8 cellular contexts compared by ENCODE assay signal in genomic region chr4:1309261-1310010, GRCh38. TPM values are rescaled to one million over a fixed set of nuclear protein-coding genes. Genes with fewer than 3 reads are reported as not detected.
DNase-seq lines count a peak whose midpoint lies in the region; ATAC-seq and TF ChIP-seq lines count a peak whose summit lies in the region.

No MANE protein-coding gene starts in this region.

- H3K36me3 ChIP-seq in ascending aorta (peaks cover 19 to 26% of the 10 kb centered on the region in 2 donors), left ventricle myocardium inferior (peaks cover 24% of the 10 kb centered on the region), ovary (no peaks in the 10 kb centered on the region), tibial artery (peaks cover 16 to 36% (median 22%) of the 10 kb centered on the region in 3 donors)

- no peaks in the 10 kb centered on the region for H3K27me3 Mint-ChIP-seq in T-cell

- TF ChIP-seq EP300 in ovary (IDR thresholded peaks at IDR 0.05) = no peak

- H3K27me3 ChIP-seq in ascending aorta (no peaks in the 10 kb centered on the region), left ventricle myocardium inferior (ENCODE audit: low read depth) (no peaks in the 10 kb centered on the region), ovary (no peaks in the 10 kb centered on the region), tibial artery (no peaks in the 10 kb centered on the region)

- peak overlapping the region; percentile 59 to 81 for H3K27ac Mint-ChIP-seq in T-cell

- no peak for TF ChIP-seq CTCF in AG10803 (conservative IDR thresholded peaks at IDR 0.05; ENCODE audit: low read length)
- TF ChIP-seq CTCF in ascending aorta (IDR thresholded peaks at IDR 0.05) = no peak
- peak; percentile 12 for TF ChIP-seq CTCF in left ventricle myocardium inferior (IDR thresholded peaks at IDR 0.05; ENCODE audit: borderline replicate concordance)
- peak in 1 of 3 donors; percentile 8 for TF ChIP-seq CTCF in ovary (IDR thresholded peaks at IDR 0.05)
- TF ChIP-seq CTCF in tibial artery (IDR thresholded peaks at IDR 0.05) = no peak

- TF ChIP-seq POLR2A in ovary (IDR thresholded peaks at IDR 0.05) = no peak

- no peaks in the 10 kb centered on the region for H3K9me3 Mint-ChIP-seq in T-cell

- ATAC-seq in GM21786 (IDR thresholded peaks at IDR 0.05; ENCODE audit: unreplicated experiment) (peak; percentile 74), T-cell (replicated peaks in 1 of 4) (peak; percentile 74 to 82 (median 76))

- intact Hi-C loops in ascending aorta (cut with DNase I) (loop anchor here (1.0 kb wide), 3 partner anchors 14 to 37 kb away; partner anchors contain the start of gene MAEA), left ventricle myocardium inferior (cut with micrococcal nuclease) (no loop called here), ovary (cut with DNase I) (loop anchor here in 1 of 4 donors (2.0 kb wide), 1 partner anchor 35 kb away; no protein-coding TSS in a partner anchor), tibial artery (cut with DNase I; ENCODE audit: low total_unique reads) (no loop called here)

- peak; percentile 93 for DNase-seq in AG10803 (ENCODE audit: low read depth)
- peak in 28 of 34 experiments; percentile 20 to 64 (median 52) for DNase-seq in T-cell
- DNase-seq in ascending aorta (ENCODE audit: low spot score in 2 of 2) = peak; percentile 71 to 95
- DNase-seq in left ventricle myocardium inferior = peak; percentile 86
- peak; percentile 93 to 95 (median 93) for DNase-seq in ovary
- DNase-seq in tibial artery = peak; percentile 93 to 96
- DNase-seq in OCI-M1 (lab: John Stamatoyannopoulos, UW) = no peak

- H3K4me3 ChIP-seq in AG10803 (ENCODE audit: low read length) = peak overlapping the region; percentile 55
- peak overlapping the region; percentile 40 to 60 for H3K4me3 ChIP-seq in ascending aorta
- peak overlapping the region; percentile 60 for H3K4me3 ChIP-seq in left ventricle myocardium inferior
- peak overlapping the region; percentile 35 for H3K4me3 ChIP-seq in ovary
- peak overlapping the region; percentile 47 to 55 for H3K4me3 ChIP-seq in tibial artery

- peak overlapping the region; percentile 74 to 76 for H3K27ac ChIP-seq in ascending aorta
- H3K27ac ChIP-seq in left ventricle myocardium inferior (replicated peaks) = peak overlapping the region; percentile 66
- H3K27ac ChIP-seq in ovary = peak overlapping the region in 1 of 2 donors; percentile 64
- peak overlapping the region; percentile 73 to 81 for H3K27ac ChIP-seq in tibial artery

- H3K9me3 ChIP-seq in ascending aorta = no peaks in the 10 kb centered on the region
- no peaks in the 10 kb centered on the region for H3K9me3 ChIP-seq in left ventricle myocardium inferior (replicated peaks)
- H3K9me3 ChIP-seq in ovary = no peaks in the 10 kb centered on the region
- H3K9me3 ChIP-seq in tibial artery = no peaks in the 10 kb centered on the region

- POLR2A ChIA-PET in T-cell (lab: Charles Lee) = interaction anchor here (1.0 to 1.1 kb wide), 2 partner anchors 8 to 60 kb away, joined by 3 read pairs; no protein-coding TSS in a partner anchor

- H3K36me3 Mint-ChIP-seq in T-cell = peaks cover 23% of the 10 kb centered on the region

- peak overlapping the region; percentile 75 to 88 (median 75) for H3K4me3 Mint-ChIP-seq in T-cell

- CTCF ChIA-PET in T-cell (lab: Charles Lee) = interaction anchor here in 1 of 2 donors (1.3 kb wide), 1 partner anchor 37 kb away, joined by 4 read pairs; the partner anchor contains the start of gene UVSSA

- H3K4me1 Mint-ChIP-seq in T-cell = peaks cover 58 to 75% (median 68%) of the 10 kb centered on the region in 3 donors

- H3K4me1 ChIP-seq in ascending aorta (peaks cover 5 to 23% of the 10 kb centered on the region in 2 donors), left ventricle myocardium inferior (peaks cover 43% of the 10 kb centered on the region), ovary (ENCODE audit: insufficient read depth) (peaks cover 24% of the 10 kb centered on the region), tibial artery (peaks cover 0 to 34% (median 26%) of the 10 kb centered on the region in 4 donors)

- 2% methylated on average over 36 of the region's 36 CpGs for WGBS in ovary, 3 donors

RNA-seq across cellular contexts. Expression of gene MAEA, which starts 19.7 kb away (rescaled TPM):
- 100 to 1,000 TPM in 2 of 5 donors, 10 to 100 TPM in 3; 62.3 to 114 (median 87.2) TPM for total RNA-seq in T-cell
- total RNA-seq in ascending aorta = 56.3 TPM
- total RNA-seq in left ventricle myocardium inferior = 49.5 TPM
- 10 to 100 TPM; 48.3 to 71.3 (median 56.7) TPM for total RNA-seq in ovary
- polyA plus RNA-seq in ovary = 10 to 100 TPM; 23.8 to 60.7 TPM

RNA-seq across cellular contexts. Expression of gene UVSSA, which starts 37.6 kb away (rescaled TPM):
- 10 to 100 TPM; 39.9 to 53.7 (median 42.7) TPM for total RNA-seq in T-cell
- total RNA-seq in ascending aorta = 56.9 TPM
- total RNA-seq in left ventricle myocardium inferior = 5.9 TPM
- total RNA-seq in ovary = 10 to 100 TPM; 12.1 to 24.7 (median 19.1) TPM
- 1 to 10 TPM; 3.8 to 6.6 TPM for polyA plus RNA-seq in ovary
